21 cellular contexts compared by ENCODE assay signal in the genomic region with DNA sequence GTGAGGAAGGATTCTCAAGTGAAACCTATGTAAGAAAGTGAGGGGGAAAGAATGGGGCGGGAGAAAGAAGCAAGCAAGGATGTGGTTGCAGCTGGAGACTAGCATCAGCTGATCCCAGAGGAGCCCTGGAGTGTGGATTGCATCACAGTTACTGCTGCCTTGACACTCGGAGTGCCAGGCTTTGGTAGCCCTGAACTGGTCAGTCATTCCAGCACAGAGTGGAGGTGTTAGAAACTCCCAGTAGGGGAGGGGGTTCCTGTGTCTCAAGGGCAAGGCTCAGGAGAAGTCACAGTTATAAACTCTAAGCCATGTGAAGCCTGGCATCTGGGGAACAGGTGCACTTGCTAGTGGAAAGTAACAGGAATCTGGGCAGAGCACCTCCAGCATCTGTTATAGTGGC. TPM values are rescaled to one million over a fixed set of nuclear protein-coding genes. Genes with fewer than 3 reads are reported as not detected.
A peak's percentile ranks its signal among the peaks of the same experiment; 100 is the strongest.
DNase-seq lines count a peak whose midpoint lies in the region; ATAC-seq, FAIRE-seq and TF ChIP-seq lines count a peak whose summit lies in the region.
"Had no signal": no experiment of that assay in that cellular context is flagged by ENCODE, and none has a peak within 500 bp of the region (broad histone marks: within the 10 kb centered on the region; RNA-seq: fewer than 3 reads in every experiment).

No MANE protein-coding gene starts in this region.

- POLR2A ChIA-PET in A549 (lab: Yijun Ruan, JAX): no interaction called here

- H3K4me1 Mint-ChIP-seq in GM23338: peaks cover 20% of the 10 kb centered on the region

- no peak overlapping the region for H3K4me3 Mint-ChIP-seq in GM23338
- H3K4me3 Mint-ChIP-seq: CD4-positive, alpha-beta T cell had no signal

- H3K79me2 ChIP-seq in GM23338 (replicated peaks; ENCODE audit: insufficient read depth) (no peaks in the 10 kb centered on the region), Karpas-422 (ENCODE audit: low read length) (no peaks in the 10 kb centered on the region)

- H3K9me3 ChIP-seq in A549 (no peaks in the 10 kb centered on the region), body of pancreas (no peaks in the 10 kb centered on the region), lung (ENCODE audit: control insufficient read depth in 2 of 2, insufficient read depth in 1 of 2, low read length in 1 of 2) (no peaks in the 10 kb centered on the region), Karpas-422 (ENCODE audit: low read length) (no peaks in the 10 kb centered on the region)
- H3K9me3 ChIP-seq: BE2C, HAP-1 had no signal

- no peaks in the 10 kb centered on the region for H3K27me3 ChIP-seq in GM23338 (ENCODE audit: insufficient read depth)
- H3K27me3 ChIP-seq in body of pancreas: no peaks in the 10 kb centered on the region
- no peaks in the 10 kb centered on the region for H3K27me3 ChIP-seq in lung (ENCODE audit: control insufficient read depth, insufficient read depth)
- H3K27me3 ChIP-seq in Karpas-422 (ENCODE audit: low read length): no peaks in the 10 kb centered on the region
- H3K27me3 ChIP-seq: BE2C had no signal

- no peaks in the 10 kb centered on the region for H3F3A ChIP-seq in GM23338 (replicated peaks; ENCODE audit: low read depth)

- H4K20me1 ChIP-seq in GM23338 (replicated peaks; ENCODE audit: insufficient read depth) (no peaks in the 10 kb centered on the region), Karpas-422 (ENCODE audit: insufficient read depth, low read depth, low read length) (no peaks in the 10 kb centered on the region)

- H3K27ac ChIP-seq in A549: peak overlapping the region; percentile 15 to 81; a peak in 4 of 6 replicates
- no peak overlapping the region for H3K27ac ChIP-seq in GM23338 (ENCODE audit: low read depth)
- no peak overlapping the region for H3K27ac ChIP-seq in body of pancreas
- no peak overlapping the region for H3K27ac ChIP-seq in lung (ENCODE audit: low read depth in 1 of 2, low read length in 1 of 2)
- H3K27ac ChIP-seq in Karpas-422 (ENCODE audit: low read length): no peak overlapping the region
- H3K27ac ChIP-seq: HL-60 had no signal

- 74% methylated on average over 2 of the region's 2 CpGs for WGBS in A549 (ENCODE audit: missing lambda C conversion rate)
- WGBS in body of pancreas, 2 donors: 29 to 53% methylated on average over 2 of the region's 2 CpGs
- 64 to 69% methylated on average over 2 of the region's 2 CpGs for WGBS in lung, 2 donors

- TF ChIP-seq EP300 in A549 (IDR thresholded peaks at IDR 0.05): no peak

- peaks cover 3% of the 10 kb centered on the region for H3K27me3 Mint-ChIP-seq in GM23338 (ENCODE audit: insufficient read depth, low read depth, poor library complexity)

- CTCF ChIA-PET in A549 (lab: Yijun Ruan, JAX): interaction anchor here (0.8 to 3.7 kb wide), 8 partner anchors 10 to 266 kb away, joined by 3 to 18 read pairs (median 4); no protein-coding TSS in a partner anchor

- no peak overlapping the region for H3K27ac Mint-ChIP-seq in GM23338
- H3K27ac Mint-ChIP-seq: CD4-positive, alpha-beta T cell had no signal

- no peak for FAIRE-seq in A549 (lab: Jason Lieb, UNC)
- FAIRE-seq: HTR-8/SVneo had no signal

- H3K4me2 ChIP-seq in A549 (no peak overlapping the region; the same call in 2 of the 3 replicates), GM23338 (no peak overlapping the region), Karpas-422 (ENCODE audit: low read depth, low read length, poor library complexity, severe bottlenecking) (no peak overlapping the region)

- peak in 1 of 2 experiments; percentile 26; a peak in 3 of 6 replicates for ATAC-seq in A549
- ATAC-seq in GM23338: no peak
- no peak for ATAC-seq in body of pancreas
- peak; percentile 28 for ATAC-seq in lung (ENCODE audit: insufficient read depth, low FRiP score)
- ATAC-seq: SK-N-SH treated with all-trans-retinoic acid at 6 μM for 48 hours had no signal

- no peaks in the 10 kb centered on the region for H3K9me2 ChIP-seq in GM23338 (ENCODE audit: insufficient read depth)
- H3K9me2 ChIP-seq in Karpas-422 (replicated peaks; ENCODE audit: insufficient read depth, low read length): no peaks in the 10 kb centered on the region

- intact Hi-C loops in body of pancreas (cut with DNase I): no loop called here

- H3K4me3 ChIP-seq in A549: no peak overlapping the region
- no peak overlapping the region for H3K4me3 ChIP-seq in GM23338
- no peak overlapping the region for H3K4me3 ChIP-seq in body of pancreas
- H3K4me3 ChIP-seq in lung: no peak overlapping the region
- no peak overlapping the region for H3K4me3 ChIP-seq in Karpas-422 (ENCODE audit: low read length)
- H3K4me3 ChIP-seq: HAP-1 had no signal

- TF ChIP-seq CTCF in A549 (IDR thresholded peaks at IDR 0.05) (no peak), GM23338 (conservative IDR thresholded peaks at IDR 0.05; ENCODE audit: low read depth in 2 of 2) (no peak), body of pancreas (IDR thresholded peaks at IDR 0.05) (no peak), lung (IDR thresholded peaks at IDR 0.05; ENCODE audit: control extremely low read depth, extremely low read depth) (no peak)

- 0 out of 2 replicates have a peak overlapping the region, but pooled peaks have one; percentile 5 for H2AFZ ChIP-seq in GM23338
- H2AFZ ChIP-seq in Karpas-422 (ENCODE audit: low read length): no peak overlapping the region

- DNase-seq in A549 (ENCODE audit: low read depth in 1 of 2, low spot score in 1 of 2) (no peak), GM23338 (ENCODE audit: low spot score) (no peak), body of pancreas (peak in 3 of 4 donors; percentile 29 to 63 (median 35)), lung (ENCODE audit: low spot score) (no peak), NCI-H1048 (lab: John Stamatoyannopoulos, UW) (no peak), Karpas-422 (no peak), Ammon's horn (ENCODE audit: low spot score) (no peak)
- DNase-seq: BE2C; CD4-positive, alpha-beta T cell; DMS79 treated with DMSO at 0.1 percent for 48 hours; NCI-H1436; NCI-H2029 treated with DMSO at 0.1 percent for 48 hours; NCI-H2227 treated with DMSO at 0.1 percent for 48 hours; NCI-H526; SHP77 treated with DMSO at 0.1 percent for 48 hours had no signal

- TF ChIP-seq POLR2A in A549 (IDR thresholded peaks at IDR 0.05; ENCODE audit: low read length) (no peak), body of pancreas (IDR thresholded peaks at IDR 0.05) (no peak)

- no peak overlapping the region for H3K9ac ChIP-seq in Karpas-422 (ENCODE audit: low read length)

- H3K9me3 Mint-ChIP-seq in GM23338: no peaks in the 10 kb centered on the region
- H3K9me3 Mint-ChIP-seq: CD4-positive, alpha-beta T cell had no signal

- no peaks in the 10 kb centered on the region for H3K36me3 Mint-ChIP-seq in GM23338 (ENCODE audit: low read depth)

- H3K36me3 ChIP-seq in GM23338 (ENCODE audit: insufficient read depth) (no peaks in the 10 kb centered on the region), body of pancreas (replicated peaks in 1 of 2; ENCODE audit: insufficient read depth in 1 of 2, low read depth in 2 of 2) (no peaks in the 10 kb centered on the region), lung (ENCODE audit: control insufficient read depth in 2 of 2, insufficient read depth in 2 of 2, low read length in 2 of 2) (no peaks in the 10 kb centered on the region), Karpas-422 (ENCODE audit: insufficient read depth, low read length) (no peaks in the 10 kb centered on the region)
- H3K36me3 ChIP-seq: HAP-1 had no signal

- no peak for TF ChIP-seq RAD21 in A549 (conservative IDR thresholded peaks at IDR 0.05 in 1 of 2, IDR thresholded peaks at IDR 0.05 in 1 of 2)

- H3K4me1 ChIP-seq in A549: peaks cover 50% of the 10 kb centered on the region
- H3K4me1 ChIP-seq in GM23338 (ENCODE audit: insufficient read depth): 0 out of 2 replicates have a peak, but pooled peaks cover 6% of the 10 kb centered on the region
- peaks cover 9% of the 10 kb centered on the region for H3K4me1 ChIP-seq in body of pancreas
- H3K4me1 ChIP-seq in lung (ENCODE audit: control insufficient read depth in 2 of 2, insufficient read depth in 2 of 2, low read length in 2 of 2): no peaks in the 10 kb centered on the region
- H3K4me1 ChIP-seq in Karpas-422 (ENCODE audit: low read length): no peaks in the 10 kb centered on the region
- H3K4me1 ChIP-seq: HAP-1 had no signal

TF ChIP-seq in A549, 52 proteins besides CTCF, POLR2A, EP300 and RAD21:
- TF ChIP-seq CHD2 (IDR thresholded peaks at IDR 0.05; ENCODE audit: low read length, partially characterized antibody) (no peak), CEBPB (IDR thresholded peaks at IDR 0.05) (peak; percentile 39 to 51; a peak in 1 of 4 replicates)

TF ChIP-seq in GM23338, 12 proteins besides CTCF, POLR2A, EP300 and RAD21 (continues in another document):
- TF ChIP-seq STAT1 (IDR thresholded peaks at IDR 0.05; ENCODE audit: unreplicated experiment) (no peak), EZH2 (IDR thresholded peaks at IDR 0.05; ENCODE audit: low read depth, unreplicated experiment) (no peak)

RNA-seq across cellular contexts. Expression of a gene that starts 23.5 kb away (rescaled TPM):
- polyA plus RNA-seq in A549 (2011; rRNA removed) (53.6 and 54.8 TPM in 2 replicates), A549 (2017; fragmentation: RNase III; extraction: RNeasy Plus Mini Kit Qiagen cat#74134 plus additional on column Dnase treatment) (32.8 to 39.6 TPM (median 33.2 TPM) in 3 replicates), GM23338 (2016; fragmentation: Nextera tagmentation; extraction: Ambion mirVana) (0.73 and 0.82 TPM in 2 replicates), lung (under 1 TPM; 0.14 to 0.75 TPM)
- 23.2 and 27.1 TPM in 2 replicates for polyA plus RNA-seq in A549 (2012; cell fraction: cytosol; rRNA removed)
- polyA plus RNA-seq in A549 (2012; cell fraction: nucleus; rRNA removed): 32.8 and 56.3 TPM in 2 replicates
- 31.0 and 32.0 TPM in 2 replicates for polyA minus RNA-seq in A549 (2011; rRNA and poly(A)+ RNA removed)
- 0.78 and 1.3 TPM in 2 replicates for total RNA-seq in GM23338 (2014; rRNA removed; shearing (Covaris generic))
- total RNA-seq in body of pancreas (10 to 100 TPM in 1 of 2 donors, 1 to 10 TPM in 1; 3.4 to 10.9 TPM), lung (1 to 10 TPM in 1 of 2 donors, under 1 TPM in 1; 0.95 to 5.4 TPM)
- total RNA-seq in Karpas-422 (2014; rRNA removed; shearing (Covaris generic); ENCODE audit: low replicate concordance): not detected in 2 replicates
- total RNA-seq: CD4-positive, alpha-beta T cell; G401; OCI-LY7 had no signal

Comparison
In these comparisons a context has a peak if more than half of its experiments do, and no peak if none do; other contexts are left out.
1. DNase-seq: peak in body of pancreas (3 of 4); none in A549 (0 of 2), GM23338 (single experiment), lung (single experiment), NCI-H1048 (single experiment), Karpas-422 (single experiment) and Ammon's horn (single experiment).
2. H3K27ac ChIP-seq: peak in A549 (2 of 2); none in GM23338 (single experiment), body of pancreas (0 of 4), lung (0 of 2) and Karpas-422 (single experiment).